Comparison of ENCODE assay signal across 8 cellular contexts in the genomic region with DNA sequence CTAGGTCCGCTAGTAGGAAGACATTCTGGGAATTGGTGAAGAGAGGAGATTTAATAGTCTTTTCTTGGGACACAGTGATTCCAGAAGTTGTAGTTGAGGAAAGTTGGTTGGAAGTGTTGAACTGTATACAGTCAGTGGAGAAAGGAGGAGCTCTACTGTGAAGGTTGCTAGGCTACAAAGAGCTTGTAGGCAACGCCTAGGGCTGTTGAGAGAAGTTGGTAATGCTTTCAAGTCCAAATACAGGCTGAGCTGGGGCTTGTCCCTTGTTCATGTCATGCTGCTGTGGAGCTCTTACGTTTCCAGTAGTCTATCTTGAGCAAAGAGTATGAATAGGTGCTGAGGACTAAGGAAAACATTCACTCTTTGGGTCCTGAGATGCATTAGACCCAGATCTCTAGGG. TPM values are rescaled to one million over a fixed set of nuclear protein-coding genes. Genes with fewer than 3 reads are reported as not detected.
DNase-seq lines count a peak whose midpoint lies in the region; ATAC-seq and TF ChIP-seq lines count a peak whose summit lies in the region.

No MANE protein-coding gene starts in this region.

- peak overlapping the region; percentile 59 for H3K4me3 ChIP-seq in hepatocyte

- H3K36me3 Mint-ChIP-seq in stimulated activated naive CD8-positive, alpha-beta T cell treated with anti-CD3 and anti-CD28 coated beads, Interleukin-15, Interleukin-2, amounts not matched to agents 100 ng/mL and 50 ng/mL, for 24 hours (ENCODE audit: low read depth): peaks cover 4% of the 10 kb centered on the region
- H3K36me3 Mint-ChIP-seq in activated T-helper 17 cell treated with anti-CD3 and anti-CD28 coated beads, Interleukin-2, amount 50 U/mL, for 72 hours (ENCODE audit: low read depth): no peaks in the 10 kb centered on the region

- H2AFZ ChIP-seq in hepatocyte: no peak overlapping the region

- H3K4me3 Mint-ChIP-seq in stimulated activated naive CD8-positive, alpha-beta T cell treated with anti-CD3 and anti-CD28 coated beads, Interleukin-15, Interleukin-2, amounts not matched to agents 100 ng/mL and 50 ng/mL, for 24 hours: peak overlapping the region; percentile 82
- peak overlapping the region; percentile 81 for H3K4me3 Mint-ChIP-seq in activated T-helper 17 cell treated with anti-CD3 and anti-CD28 coated beads, Interleukin-2, amount 50 U/mL, for 72 hours
- peak overlapping the region; percentile 86 to 93 for H3K4me3 Mint-ChIP-seq in stimulated activated naive CD8-positive, alpha-beta T cell treated with anti-CD3 and anti-CD28 coated beads, Interleukin-15, amount 100 ng/mL, for 72 hours

- no peaks in the 10 kb centered on the region for H3K9me2 ChIP-seq in hepatocyte (replicated peaks; ENCODE audit: insufficient read depth)

- WGBS in hepatocyte (ENCODE audit: low lambda C conversion rate, missing lambda C conversion rate): 68% methylated on average over 3 of the region's 3 CpGs

- no peak for DNase-seq in stimulated activated naive CD8-positive, alpha-beta T cell treated with anti-CD3 and anti-CD28 coated beads, Interleukin-15, Interleukin-2, amounts not matched to agents 100 U/mL and 50 U/mL, for 24 hours
- DNase-seq in hepatocyte (ENCODE audit: low spot score) (peak; percentile 30), middle frontal gyrus (ENCODE audit: extremely low spot score, low spot score) (no peak), hypothalamus (lab: John Stamatoyannopoulos, UW) (no peak), KG1 (lab: John Stamatoyannopoulos, UW) (no peak)
- no peak for DNase-seq in stimulated activated naive CD8-positive, alpha-beta T cell treated with anti-CD3 and anti-CD28 coated beads, Interleukin-15, amount 100 ng/mL, for 72 hours

- TF ChIP-seq CTCF in hepatocyte (IDR thresholded peaks at IDR 0.05; ENCODE audit: poor library complexity): no peak

- peaks cover 11% of the 10 kb centered on the region for H3K27me3 Mint-ChIP-seq in stimulated activated naive CD8-positive, alpha-beta T cell treated with anti-CD3 and anti-CD28 coated beads, Interleukin-15, Interleukin-2, amounts not matched to agents 100 ng/mL and 50 ng/mL, for 24 hours
- peaks cover 9% of the 10 kb centered on the region for H3K27me3 Mint-ChIP-seq in activated T-helper 17 cell treated with anti-CD3 and anti-CD28 coated beads, Interleukin-2, amount 50 U/mL, for 72 hours
- no peaks in the 10 kb centered on the region for H3K27me3 Mint-ChIP-seq in stimulated activated naive CD8-positive, alpha-beta T cell treated with anti-CD3 and anti-CD28 coated beads, Interleukin-15, amount 100 ng/mL, for 72 hours

- H3K27ac ChIP-seq in hepatocyte: no peak overlapping the region

- no peaks in the 10 kb centered on the region for H3K9me3 ChIP-seq in hepatocyte (ENCODE audit: low read depth)

- H3K79me2 ChIP-seq in hepatocyte: peaks cover 54% of the 10 kb centered on the region

- H3K36me3 ChIP-seq in hepatocyte (replicated peaks; ENCODE audit: insufficient read depth, low read depth): no peaks in the 10 kb centered on the region

- H3K27me3 ChIP-seq in hepatocyte: no peaks in the 10 kb centered on the region

- H3K4me2 ChIP-seq in hepatocyte: peak overlapping the region; percentile 95

- H3K27ac Mint-ChIP-seq in stimulated activated naive CD8-positive, alpha-beta T cell treated with anti-CD3 and anti-CD28 coated beads, Interleukin-15, Interleukin-2, amounts not matched to agents 100 ng/mL and 50 ng/mL, for 24 hours: peak overlapping the region; percentile 79
- H3K27ac Mint-ChIP-seq in activated T-helper 17 cell treated with anti-CD3 and anti-CD28 coated beads, Interleukin-2, amount 50 U/mL, for 72 hours: peak overlapping the region; percentile 90
- H3K27ac Mint-ChIP-seq in stimulated activated naive CD8-positive, alpha-beta T cell treated with anti-CD3 and anti-CD28 coated beads, Interleukin-15, amount 100 ng/mL, for 72 hours: peak overlapping the region; percentile 96

- H3K4me1 Mint-ChIP-seq in stimulated activated naive CD8-positive, alpha-beta T cell treated with anti-CD3 and anti-CD28 coated beads, Interleukin-15, Interleukin-2, amounts not matched to agents 100 ng/mL and 50 ng/mL, for 24 hours (ENCODE audit: low read depth): peaks cover 20% of the 10 kb centered on the region
- H3K4me1 Mint-ChIP-seq in activated T-helper 17 cell treated with anti-CD3 and anti-CD28 coated beads, Interleukin-2, amount 50 U/mL, for 72 hours: peaks cover 24% of the 10 kb centered on the region
- H3K4me1 Mint-ChIP-seq in stimulated activated naive CD8-positive, alpha-beta T cell treated with anti-CD3 and anti-CD28 coated beads, Interleukin-15, amount 100 ng/mL, for 72 hours: peaks cover 27% of the 10 kb centered on the region

- H3K9me3 Mint-ChIP-seq in stimulated activated naive CD8-positive, alpha-beta T cell treated with anti-CD3 and anti-CD28 coated beads, Interleukin-15, Interleukin-2, amounts not matched to agents 100 ng/mL and 50 ng/mL, for 24 hours: no peaks in the 10 kb centered on the region
- H3K9me3 Mint-ChIP-seq in activated T-helper 17 cell treated with anti-CD3 and anti-CD28 coated beads, Interleukin-2, amount 50 U/mL, for 72 hours: no peaks in the 10 kb centered on the region
- H3K9me3 Mint-ChIP-seq in stimulated activated naive CD8-positive, alpha-beta T cell treated with anti-CD3 and anti-CD28 coated beads, Interleukin-15, amount 100 ng/mL, for 72 hours: no peaks in the 10 kb centered on the region

- H3K4me1 ChIP-seq in hepatocyte (ENCODE audit: insufficient read depth): peaks cover 15% of the 10 kb centered on the region

- H4K20me1 ChIP-seq in hepatocyte (ENCODE audit: insufficient read depth, poor library complexity, severe bottlenecking): peaks cover 5% of the 10 kb centered on the region

- no peak for ATAC-seq in stimulated activated naive CD8-positive, alpha-beta T cell treated with anti-CD3 and anti-CD28 coated beads, Interleukin-15, Interleukin-2, amounts not matched to agents 100 U/mL and 50 U/mL, for 24 hours
- no peak for ATAC-seq in activated T-helper 17 cell treated with anti-CD3 and anti-CD28 coated beads, Interleukin-2, amount 50 U/mL, for 72 hours (replicated peaks)
- ATAC-seq in stimulated activated naive CD8-positive, alpha-beta T cell treated with anti-CD3 and anti-CD28 coated beads, Interleukin-15, amount 100 ng/mL, for 72 hours: no peak

RNA-seq across cellular contexts. Expression of a gene that starts 1.1 kb away (rescaled TPM):
- 1 to 10 TPM; 6.2 to 7.8 TPM for total RNA-seq in activated T-helper 17 cell treated with anti-CD3 and anti-CD28 coated beads, Interleukin-2, amount 50 U/mL, for 72 hours
- 16.7 and 19.3 TPM in 2 replicates for total RNA-seq in hepatocyte
- 7.2 and 9.2 TPM in 2 replicates for polyA plus RNA-seq in hepatocyte
